ENCODE assay signal across 2 cellular contexts in the genomic region with DNA sequence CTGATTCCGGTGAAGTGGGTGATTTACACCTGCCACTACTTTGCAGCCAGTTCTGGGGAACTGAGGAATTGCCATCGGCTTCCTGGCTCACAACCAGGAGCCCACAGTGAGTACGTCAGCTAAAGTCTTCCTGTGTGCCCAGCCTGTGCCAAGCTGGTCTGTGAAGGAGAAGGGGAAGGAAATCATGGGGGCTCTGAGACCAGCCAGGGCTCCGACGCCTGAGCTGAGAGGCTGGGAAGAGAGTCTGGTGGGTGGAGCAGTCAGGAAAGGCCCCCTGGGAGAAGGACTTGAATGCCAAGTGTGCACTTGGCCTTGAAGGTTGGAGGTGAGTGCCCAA.
TF ChIP-seq lines count a peak whose summit lies in the region.

No MANE protein-coding gene starts in this region.

TF ChIP-seq in HepG2, 621 proteins besides CTCF, POLR2A, EP300 and RAD21:
- TF ChIP-seq MAF1 (CRISPR knock-in tag; IDR thresholded peaks at IDR 0.05; ENCODE audit: borderline replicate concordance) = no peak
TF ChIP-seq in HepG2: peak in this region for 0.

TF ChIP-seq in GM12891, 5 proteins besides CTCF, POLR2A, EP300 and RAD21:
- TF ChIP-seq TAF1 (IDR thresholded peaks at IDR 0.05; ENCODE audit: low read depth, low read length) (no peak), POU2F2 (IDR thresholded peaks at IDR 0.05; ENCODE audit: low read depth, low read length) (no peak), PAX5 (IDR thresholded peaks at IDR 0.05; ENCODE audit: insufficient read depth, low read length, severe bottlenecking) (no peak), SPI1 (IDR thresholded peaks at IDR 0.05; ENCODE audit: low read depth, low read length) (no peak), POLR2AphosphoS5 (IDR thresholded peaks at IDR 0.05; ENCODE audit: low read depth, low read length) (no peak)
